In the genomic region with DNA sequence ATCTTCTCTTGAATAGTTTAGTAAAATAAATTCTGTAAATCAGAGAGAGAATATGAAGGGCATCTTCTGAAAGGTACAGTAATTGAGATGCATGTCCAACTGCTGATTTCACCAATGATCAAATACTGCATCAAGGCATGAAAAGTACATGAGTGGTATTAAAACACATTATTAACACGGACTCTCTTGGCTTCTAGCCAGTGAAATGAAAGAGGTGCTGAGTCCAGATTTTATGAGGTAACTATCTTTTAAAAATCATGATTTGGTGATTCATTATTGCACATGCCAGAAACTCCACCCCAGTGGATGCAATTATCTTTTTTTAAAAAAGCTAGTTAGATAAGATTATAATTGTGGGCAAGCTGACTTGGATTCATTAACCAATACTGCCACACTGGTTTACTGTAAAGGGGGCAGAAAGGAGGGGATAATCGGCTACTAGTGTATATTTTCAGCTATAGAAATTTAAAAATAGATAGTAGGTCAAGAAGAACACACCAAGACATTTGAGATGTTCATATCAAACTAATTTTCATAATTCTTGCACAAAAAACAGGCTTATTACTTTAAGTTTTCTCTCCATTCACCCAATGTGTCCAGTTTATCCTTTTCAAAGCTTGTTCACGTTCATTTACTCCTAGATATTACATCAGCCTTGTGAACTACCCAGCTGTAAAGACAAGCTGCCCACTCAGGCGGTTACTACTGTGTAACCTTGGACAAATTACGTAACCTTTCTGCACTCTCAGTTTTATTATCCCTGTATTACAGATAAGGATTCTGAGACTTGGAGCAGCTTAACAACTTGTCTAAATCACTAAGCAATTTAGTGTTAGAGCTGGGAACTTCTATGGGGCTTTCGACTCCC, we compare ENCODE assay signal across 15 cellular contexts. TPM values are rescaled to one million over a fixed set of nuclear protein-coding genes. Genes with fewer than 3 reads are reported as not detected.
A peak's percentile ranks its signal among the peaks of the same experiment; 100 is the strongest.
DNase-seq lines count a peak whose midpoint lies in the region; ATAC-seq, FAIRE-seq and TF ChIP-seq lines count a peak whose summit lies in the region.
"Had no signal": no experiment of that assay in that cellular context is flagged by ENCODE, and none has a peak within 500 bp of the region (broad histone marks: within the 10 kb centered on the region; RNA-seq: fewer than 3 reads in every experiment).

No MANE protein-coding gene starts in this region.

- no peaks in the 10 kb centered on the region for H4K20me1 ChIP-seq in K562 (replicated peaks; ENCODE audit: control insufficient read depth, insufficient read depth, low read length)

- no peak overlapping the region for H3K4me2 ChIP-seq in K562 (ENCODE audit: insufficient read depth, low read length)

- no peaks in the 10 kb centered on the region for H3K9me1 ChIP-seq in K562 (ENCODE audit: control insufficient read depth, insufficient read depth, low read length)

- POLR2A ChIA-PET in K562 (lab: Yijun Ruan, JAX): interaction anchor here (0.8 to 1.3 kb wide), 2 partner anchors 10 to 130 kb away, joined by 3 read pairs; no protein-coding TSS in a partner anchor

- no TSS peak for BruUV-seq in K562 (replicated peaks; lab: Mats Ljungman, UMichigan)

- peak; percentile 58 for DNase-seq in DMS79 treated with DMSO at 0.1 percent for 48 hours (lab: John Stamatoyannopoulos, UW)
- peak; percentile 33 for DNase-seq in M059J (ENCODE audit: low read depth)
- DNase-seq in K562 (ENCODE audit: extremely low read depth in 1 of 4, low spot score in 3 of 4): no peak
- DNase-seq in left lung: no peak
- DNase-seq in NCI-H1092 treated with DMSO at 0.1 percent for 48 hours (lab: John Stamatoyannopoulos, UW): no peak
- no peak for DNase-seq in vagina (ENCODE audit: extremely low spot score in 2 of 2)
- no peak for DNase-seq in lower leg skin (ENCODE audit: low spot score in 2 of 2)
- DNase-seq in epidermal melanocyte (ENCODE audit: insufficient read length, low spot score): no peak
- DNase-seq: activated CD4-positive, alpha-beta T cell treated with anti-CD3 and anti-CD28 coated beads for 36 hours; activated effector memory CD4-positive, alpha-beta T cell treated with Interleukin-2 at 50 U/mL for 16 hours; head of caudate nucleus; NCI-H187 treated with DMSO at 0.1 percent for 48 hours; retina had no signal

- TF ChIP-seq CTCF in K562 (IDR thresholded peaks at IDR 0.05 in 2 of 3, conservative IDR thresholded peaks at IDR 0.05 in 1 of 3; ENCODE audit: insufficient read depth in 2 of 3, low read depth in 1 of 3, low read length in 3 of 3): no peak
- no peak for TF ChIP-seq CTCF in left lung (IDR thresholded peaks at IDR 0.05)
- no peak for TF ChIP-seq CTCF in vagina (IDR thresholded peaks at IDR 0.05)
- TF ChIP-seq CTCF in lower leg skin (IDR thresholded peaks at IDR 0.05): no peak

- H3K27me3 ChIP-seq in K562 (ENCODE audit: control insufficient read depth in 2 of 2, insufficient read depth in 2 of 2, low read length in 2 of 2) (no peaks in the 10 kb centered on the region; a peak in 1 of 5 replicates), left lung (no peaks in the 10 kb centered on the region), vagina (no peaks in the 10 kb centered on the region)

- H2AFZ ChIP-seq in K562 (ENCODE audit: low read depth, low read length): no peak overlapping the region

- no peak for TF ChIP-seq EP300 in K562 (IDR thresholded peaks at IDR 0.05; ENCODE audit: low read length)

- no peaks in the 10 kb centered on the region for H3K9me3 ChIP-seq in K562 (replicated peaks; ENCODE audit: control insufficient read depth, insufficient read depth, low read depth, low read length)
- no peaks in the 10 kb centered on the region for H3K9me3 ChIP-seq in left lung
- no peaks in the 10 kb centered on the region for H3K9me3 ChIP-seq in vagina
- H3K9me3 ChIP-seq: Caco-2, SJSA1 had no signal

- CTCF ChIA-PET in K562 (lab: Yijun Ruan, JAX; ENCODE audit: low intra/inter-chr PET ratio): no interaction called here

- no peak overlapping the region for H3K4me3 ChIP-seq in K562
- H3K4me3 ChIP-seq in left lung: no peak overlapping the region
- no peak overlapping the region for H3K4me3 ChIP-seq in vagina
- no peak overlapping the region for H3K4me3 ChIP-seq in lower leg skin (ENCODE audit: low read depth, poor library complexity, severe bottlenecking)
- H3K4me3 ChIP-seq: SJSA1 had no signal

- 3% methylated on average over 6 of the region's 6 CpGs for WGBS in K562 (ENCODE audit: insufficient coverage, low coverage, missing lambda C conversion rate)
- WGBS in lower leg skin, 2 donors: 42 to 45% methylated on average over 6 of the region's 6 CpGs

- intact Hi-C loops in K562 (cut with micrococcal nuclease): no loop called here
- intact Hi-C loops in left lung (cut with DNase I): no loop called here
- intact Hi-C loops in vagina (cut with DNase I): no loop called here
- intact Hi-C loops in lower leg skin (cut with DNase I; ENCODE audit: low total_unique reads): no loop called here

- TF ChIP-seq RAD21 in K562 (CRISPR knock-in tag; conservative IDR thresholded peaks at IDR 0.05 in 1 of 2, IDR thresholded peaks at IDR 0.05 in 1 of 2): no peak

- no peak overlapping the region for H3K9ac ChIP-seq in K562 (ENCODE audit: insufficient read depth in 1 of 2, low read depth in 2 of 2, low read length in 2 of 2)

- H3K4me1 ChIP-seq in K562 (replicated peaks in 1 of 2; ENCODE audit: control insufficient read depth in 2 of 2, insufficient read depth in 2 of 2, low read length in 2 of 2) (no peaks in the 10 kb centered on the region), left lung (peaks cover 0 to 10% of the 10 kb centered on the region in 2 donors), vagina (no peaks in the 10 kb centered on the region)
- H3K4me1 ChIP-seq: Caco-2, SJSA1 had no signal

- H3K36me3 ChIP-seq in K562 (ENCODE audit: control insufficient read depth, insufficient read depth, low read length): no peaks in the 10 kb centered on the region
- no peaks in the 10 kb centered on the region for H3K36me3 ChIP-seq in left lung
- H3K36me3 ChIP-seq in vagina: no peaks in the 10 kb centered on the region
- H3K36me3 ChIP-seq: SJSA1 had no signal

- TF ChIP-seq POLR2A in K562 (conservative IDR thresholded peaks at IDR 0.05) (no peak), vagina (IDR thresholded peaks at IDR 0.05) (no peak), lower leg skin (IDR thresholded peaks at IDR 0.05) (no peak)

- no peak overlapping the region for H3K27ac ChIP-seq in K562 (ENCODE audit: extremely low read depth, low read depth, low read length)
- H3K27ac ChIP-seq in left lung: no peak overlapping the region
- no peak overlapping the region for H3K27ac ChIP-seq in vagina
- H3K27ac ChIP-seq: SJSA1 had no signal

- no peak for FAIRE-seq in K562 (lab: Jason Lieb, UNC)

- ATAC-seq in K562 (no peak), left lung (peak; percentile 41)
- ATAC-seq: activated CD4-positive, alpha-beta T cell treated with anti-CD3 and anti-CD28 coated beads for 36 hours had no signal

- H3K79me2 ChIP-seq in K562 (ENCODE audit: control insufficient read depth, insufficient read depth, low read length): no peaks in the 10 kb centered on the region

- in situ Hi-C loops in K562 (cut with MboI): no loop called here

TF ChIP-seq in K562, 482 proteins besides CTCF, POLR2A, EP300 and RAD21:
- no peak for TF ChIP-seq CEBPG (CRISPR knock-in tag; IDR thresholded peaks at IDR 0.05)
- peak; percentile 72 to 76 for TF ChIP-seq CEBPG (tag; conservative IDR thresholded peaks at IDR 0.05 in 1 of 2, IDR thresholded peaks at IDR 0.05 in 1 of 2)
- TF ChIP-seq RNF2 (IDR thresholded peaks at IDR 0.05): no peak
- TF ChIP-seq CEBPB (tag; IDR thresholded peaks at IDR 0.05): 0 out of 2 replicates have a peak, but pooled peaks have one; percentile 24

RNA-seq across cellular contexts. Expression of a gene that starts 20.3 kb away (rescaled TPM):
- 2.6 and 3.6 TPM in 2 replicates for total RNA-seq in M059J (2014; rRNA removed; shearing (Covaris generic))
- total RNA-seq in K562 (2011; cell fraction: chromatin; rRNA removed; ENCODE audit: low replicate concordance): not detected in 2 replicates
- not detected in 2 replicates for total RNA-seq in K562 (2011; cell fraction: nucleolus; rRNA removed)
- not detected in 2 replicates for total RNA-seq in K562 (2011; cell fraction: nucleoplasm; rRNA removed)
- not detected in 2 replicates for total RNA-seq in K562 (2014; rRNA removed)
- not detected in 2 replicates for total RNA-seq in K562 (2014; rRNA removed; fragmentation: Illumina TruSeq; extraction: Trizol)
- total RNA-seq in K562 (2015; rRNA removed; fragmentation: Illumina TruSeq; extraction: Trizol): not detected in 2 replicates
- total RNA-seq in K562 (2021): 0.11 TPM in 2 replicates
- polyA plus RNA-seq in K562 (2011; rRNA removed): not detected in 2 replicates
- not detected in 2 replicates for polyA plus RNA-seq in K562 (2011; cell fraction: cytosol; rRNA removed)
- polyA plus RNA-seq in K562 (2011; cell fraction: nucleus; rRNA removed): not detected in 2 replicates
- 0.03 TPM in 1 of 2 replicates, not detected in the other for polyA plus RNA-seq in K562 (2012)
- polyA plus RNA-seq in K562 (2014; fragmentation: Illumina TruSeq; extraction: Trizol): not detected in 2 replicates
- polyA plus RNA-seq in K562 (2014; fragmentation: Nextera tagmentation; extraction: Ambion mirVana): not detected
- polyA plus RNA-seq in K562 (2014; rRNA removed): not detected in 2 replicates
- polyA minus RNA-seq in K562 (2011; rRNA and poly(A)+ RNA removed): not detected in 2 replicates
- not detected in 2 replicates for polyA minus RNA-seq in K562 (2011; cell fraction: cytosol; rRNA and poly(A)+ RNA removed)
- not detected in 2 replicates for polyA minus RNA-seq in K562 (2011; cell fraction: nucleus; rRNA and poly(A)+ RNA removed)
- 1 to 10 TPM in 1 of 2 donors, under 1 TPM in 1; 0.32 to 2.7 TPM for total RNA-seq in left lung
- 18.7 TPM for total RNA-seq in vagina
- total RNA-seq in lower leg skin: 10 to 100 TPM; 13.0 to 19.0 (median 14.5) TPM
- total RNA-seq: Caco-2, SJSA1 had no signal

Comparison
In these comparisons a context has a peak if more than half of its experiments do, and no peak if none do; other contexts are left out.
1. DNase-seq: peak in DMS79 treated with DMSO at 0.1 percent for 48 hours (single experiment) and M059J (single experiment); none in K562 (0 of 4), left lung (0 of 2), NCI-H1092 treated with DMSO at 0.1 percent for 48 hours (single experiment), vagina (0 of 2), lower leg skin (0 of 2) and epidermal melanocyte (single experiment).